Comparison of ENCODE assay signal across 1 cellular context in genomic region chr5:128083811-128084227, GRCh38.
TF ChIP-seq lines count a peak whose summit lies in the region.

No MANE protein-coding gene starts in this region.

TF ChIP-seq in HEK293, 187 proteins besides CTCF, POLR2A, EP300 and RAD21 (continued from another document):
- no peak for TF ChIP-seq ZNF280D (tag by site-specific recombination; IDR thresholded peaks at IDR 0.05)
- no peak for TF ChIP-seq ZNF112 (tag by site-specific recombination; IDR thresholded peaks at IDR 0.05)
- no peak for TF ChIP-seq ZNF266 (tag by site-specific recombination; IDR thresholded peaks at IDR 0.05; ENCODE audit: low read depth)
- no peak for TF ChIP-seq SCRT1 (tag by site-specific recombination; IDR thresholded peaks at IDR 0.05; ENCODE audit: borderline replicate concordance)
- TF ChIP-seq PRDM2 (tag by site-specific recombination; IDR thresholded peaks at IDR 0.05; ENCODE audit: borderline replicate concordance), result no peak
- no peak for TF ChIP-seq ZNF768 (tag by site-specific recombination; IDR thresholded peaks at IDR 0.05)
- TF ChIP-seq TRIM28 (IDR thresholded peaks at IDR 0.05; ENCODE audit: borderline replicate concordance, low read length), result no peak
- no peak for TF ChIP-seq YY2 (tag by site-specific recombination; IDR thresholded peaks at IDR 0.05)
- TF ChIP-seq ZBTB17 (tag by site-specific recombination; IDR thresholded peaks at IDR 0.05), result no peak
- TF ChIP-seq ZNF513 (tag by site-specific recombination; IDR thresholded peaks at IDR 0.05), result no peak
